ENCODE assay signal across 12 cellular contexts in genomic region chr5:96729156-96729555, GRCh38.
A peak's percentile ranks its signal among the peaks of the same experiment; 100 is the strongest.
DNase-seq lines count a peak whose midpoint lies in the region; ATAC-seq and TF ChIP-seq lines count a peak whose summit lies in the region.
"Had no signal": no experiment of that assay in that cellular context is flagged by ENCODE, and none has a peak within 500 bp of the region (broad histone marks: within the 10 kb centered on the region; RNA-seq: fewer than 3 reads in every experiment).

No MANE protein-coding gene starts in this region.

- intact Hi-C loops in cardiac septum (cut with DNase I), result loop anchor here (1.0 kb wide), 1 partner anchor 115 kb away; no protein-coding TSS in a partner anchor

- no peak for ATAC-seq in GM19395 (IDR thresholded peaks at IDR 0.05; ENCODE audit: unreplicated experiment)
- ATAC-seq in HG02884 (IDR thresholded peaks at IDR 0.05; ENCODE audit: unreplicated experiment), result no peak
- ATAC-seq: gastrocnemius medialis had no signal

- peaks cover 36% of the 10 kb centered on the region for H3K36me3 ChIP-seq in right atrium auricular region
- peaks cover 0 to 54% (median 0%) of the 10 kb centered on the region in 3 donors for H3K36me3 ChIP-seq in Peyer's patch

- H3K4me3 ChIP-seq in right atrium auricular region, result no peak overlapping the region
- H3K4me3 ChIP-seq in Peyer's patch, result no peak overlapping the region
- H3K4me3 ChIP-seq in fibroblast of villous mesenchyme (ENCODE audit: low read depth, low read length), result no peak overlapping the region
- H3K4me3 ChIP-seq: gastrocnemius medialis had no signal

- H3K9me3 ChIP-seq in right atrium auricular region (no peaks in the 10 kb centered on the region), Peyer's patch (no peaks in the 10 kb centered on the region)
- H3K9me3 ChIP-seq: gastrocnemius medialis had no signal

- H3K27ac ChIP-seq in right atrium auricular region (peak overlapping the region; percentile 71 to 98), Peyer's patch (no peak overlapping the region)

- DNase-seq in right atrium auricular region (ENCODE audit: low spot score), result no peak
- no peak for DNase-seq in cardiac septum (ENCODE audit: low spot score)
- DNase-seq in Peyer's patch, result no peak
- DNase-seq in fibroblast of villous mesenchyme (ENCODE audit: low read depth), result no peak
- DNase-seq in NCI-H2107 (lab: John Stamatoyannopoulos, UW), result no peak
- no peak for DNase-seq in SHP77 treated with DMSO at 0.1 percent for 48 hours (lab: John Stamatoyannopoulos, UW)
- DNase-seq: activated CD8-positive, alpha-beta memory T cell treated with anti-CD3 and anti-CD28 coated beads for 24 hours; C1 segment of cervical spinal cord; gastrocnemius medialis; SW 1271 had no signal

- H3K27me3 ChIP-seq in right atrium auricular region (no peaks in the 10 kb centered on the region), Peyer's patch (no peaks in the 10 kb centered on the region)
- H3K27me3 ChIP-seq: gastrocnemius medialis had no signal

- TF ChIP-seq POLR2A in Peyer's patch (IDR thresholded peaks at IDR 0.05), result no peak

- H3K4me1 ChIP-seq in right atrium auricular region (peaks cover 0 to 34% of the 10 kb centered on the region in 2 donors), Peyer's patch (no peaks in the 10 kb centered on the region)

- TF ChIP-seq CTCF in right atrium auricular region (IDR thresholded peaks at IDR 0.05), result peak in 1 of 2 donors; percentile 44
- TF ChIP-seq CTCF in Peyer's patch (IDR thresholded peaks at IDR 0.05), result peak in 4 of 6 experiments; percentile 9 to 31 (median 18)
- TF ChIP-seq CTCF in fibroblast of villous mesenchyme (IDR thresholded peaks at IDR 0.05; ENCODE audit: insufficient read depth, low read depth, low read length), result peak; percentile 24

Comparison
In these comparisons a context has a peak if more than half of its experiments do, and no peak if none do; other contexts are left out.
1. H3K27ac ChIP-seq: peak in right atrium auricular region (2 of 2); none in Peyer's patch (0 of 4).